ENCODE assay signal across 8 cellular contexts in the genomic region with DNA sequence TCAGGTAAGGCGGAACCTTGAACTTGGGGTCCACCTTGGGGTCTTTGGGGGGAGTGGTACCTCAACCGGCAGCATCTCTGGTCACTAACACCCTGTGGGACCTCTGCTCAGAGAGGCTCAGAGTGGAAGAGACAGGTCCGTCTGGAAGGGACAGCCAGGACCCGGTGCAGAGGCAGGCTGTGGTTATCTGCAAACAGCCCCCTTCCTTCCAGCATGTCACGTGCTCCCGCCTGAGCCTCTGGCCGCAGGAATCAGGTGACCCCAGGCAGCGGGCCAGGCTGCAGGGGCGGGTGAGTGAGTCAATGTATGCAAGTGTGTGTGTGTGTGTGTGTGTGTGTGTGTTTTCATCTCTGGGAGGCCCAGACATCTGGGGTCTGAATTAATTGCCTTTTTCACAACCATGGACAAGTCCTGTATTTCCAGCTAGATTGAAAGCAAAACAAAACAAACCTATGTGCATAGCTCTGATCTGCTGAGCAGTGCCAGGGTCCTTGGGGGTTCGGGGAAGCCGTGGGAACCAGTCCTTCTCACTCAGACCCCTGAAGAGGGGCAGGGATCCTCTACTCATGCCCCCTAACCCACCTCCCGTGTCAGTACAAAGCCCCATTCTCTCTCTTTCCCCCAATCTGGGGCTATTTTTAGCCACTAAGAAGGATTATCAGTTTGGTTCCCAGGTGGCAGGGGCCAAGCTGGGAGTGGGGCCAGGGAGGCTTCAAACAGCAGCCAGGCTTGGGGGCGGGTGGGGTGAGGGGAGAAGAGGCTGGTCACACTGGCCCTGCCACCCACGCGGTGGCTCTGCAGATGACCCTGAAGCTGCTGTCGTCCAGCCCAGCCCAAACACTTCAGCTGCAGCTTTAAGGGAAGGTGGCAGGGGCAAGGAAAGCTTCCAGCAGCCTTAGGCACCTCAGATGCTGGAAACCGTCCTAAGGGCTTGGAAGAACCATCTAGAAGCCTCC. TPM values are rescaled to one million over a fixed set of nuclear protein-coding genes. Genes with fewer than 3 reads are reported as not detected.
DNase-seq lines count a peak whose midpoint lies in the region; ATAC-seq, FAIRE-seq and TF ChIP-seq lines count a peak whose summit lies in the region.

No MANE protein-coding gene starts in this region.

- peak; percentile 79 for FAIRE-seq in GM12891 (lab: Jason Lieb, UNC)

- DNase-seq in GM12891 (ENCODE audit: insufficient read length, low spot score) (peak; percentile 78), RPMI7951 (ENCODE audit: low read depth) (peak; percentile 91), amniotic epithelial cell (ENCODE audit: low read depth) (peak; percentile 96), Right ventricle myocardium superior (peak; percentile 91), pons (ENCODE audit: low spot score) (peak; percentile 87), ureter (ENCODE audit: low spot score) (peak; percentile 93)

- intact Hi-C loops in Right ventricle myocardium superior (cut with DNase I) = no loop called here

- peak; percentile 49 for ATAC-seq in HG03565 (IDR thresholded peaks at IDR 0.05; ENCODE audit: unreplicated experiment)
- peak; percentile 89 for ATAC-seq in Right ventricle myocardium superior (ENCODE audit: poor library complexity)
- ATAC-seq in GM19467 (IDR thresholded peaks at IDR 0.05; ENCODE audit: unreplicated experiment) = no peak

- no peak for TF ChIP-seq POLR2A in GM12891 (IDR thresholded peaks at IDR 0.05; ENCODE audit: low read depth, low read length)

TF ChIP-seq in GM12891, 5 proteins besides CTCF, POLR2A, EP300 and RAD21:
- TF ChIP-seq PAX5 (IDR thresholded peaks at IDR 0.05; ENCODE audit: insufficient read depth, low read length, severe bottlenecking) (no peak), POU2F2 (IDR thresholded peaks at IDR 0.05; ENCODE audit: low read depth, low read length) (peak; percentile 67; the same call in 1 of the 2 replicates)

RNA-seq across cellular contexts. Expression of a gene that starts 31.4 kb away (rescaled TPM):
- 33.2 TPM for polyA plus RNA-seq in GM12891 (2012; ENCODE audit: low read depth, missing spikeins)
- 0.24 TPM in 1 of 2 replicates, not detected in the other for total RNA-seq in RPMI7951 (2014; rRNA removed; shearing (Covaris generic))
- total RNA-seq in Right ventricle myocardium superior (19.1 TPM), ureter (49.8 TPM)

Comparison
In these comparisons a context has a peak if more than half of its experiments do, and no peak if none do; other contexts are left out.
1. RNA of a gene that starts 31.4 kb away (total RNA-seq): 49.8 TPM in ureter (single experiment) and 19.1 TPM in Right ventricle myocardium superior (single experiment); 0.24 TPM in RPMI7951; every median in the first group is over 10 times any median in the second.
2. Peak in every context shown above with its lines, with median percentiles within 50 percentile points of each other: DNase-seq.